20 cellular contexts compared by ENCODE assay signal in genomic region chr11:117676501-117676900, GRCh38.
DNase-seq lines count a peak whose midpoint lies in the region; ATAC-seq and TF ChIP-seq lines count a peak whose summit lies in the region.
"Had no signal": no experiment of that assay in that cellular context is flagged by ENCODE, and none has a peak within 500 bp of the region (broad histone marks: within the 10 kb centered on the region; RNA-seq: fewer than 3 reads in every experiment).

No MANE protein-coding gene starts in this region.

- no peak overlapping the region for H3K4me3 ChIP-seq in mucosa of descending colon

- intact Hi-C loops in mucosa of descending colon (cut with DNase I, micrococcal nuclease) (no loop called here), Right ventricle myocardium superior (cut with DNase I) (no loop called here)

- H3K36me3 ChIP-seq in mucosa of descending colon (ENCODE audit: low read depth): no peaks in the 10 kb centered on the region

- H3K27ac ChIP-seq in caudate nucleus (ENCODE audit: low read depth, low read length) (peak overlapping the region; percentile 97), temporal lobe (ENCODE audit: low read depth, low read length) (peak overlapping the region; percentile 96)
- H3K27ac ChIP-seq: RWPE1 had no signal

- ATAC-seq in mucosa of descending colon: no peak
- no peak for ATAC-seq in Right ventricle myocardium superior (ENCODE audit: poor library complexity)
- ATAC-seq: CD8-positive, alpha-beta T cell; T-cell had no signal

- no peaks in the 10 kb centered on the region for H3K9me3 ChIP-seq in mucosa of descending colon

- DNase-seq in D341Med (ENCODE audit: low spot score) (peak; percentile 74), NCI-H2171 treated with DMSO at 0.1 percent for 48 hours (lab: John Stamatoyannopoulos, UW) (peak; percentile 65), caudate nucleus (lab: John Stamatoyannopoulos, UW) (no peak), mucosa of descending colon (no peak), MV-4-11 (lab: John Stamatoyannopoulos, UW) (no peak), Right ventricle myocardium superior (no peak)
- DNase-seq: C1 segment of cervical spinal cord; CD8-positive, alpha-beta T cell; DMS53; GDM1; MM.1S; NCI-H1092; NCI-H1436; NCI-H2029; NCI-H69; NK-92 treated with Interleukin-12 subunit alpha and Interleukin-12 subunit beta, amount 100 ng/mL, for 24 hours; SIG-M5; T-cell had no signal

- TF ChIP-seq CTCF in mucosa of descending colon (IDR thresholded peaks at IDR 0.05): no peak

- no peaks in the 10 kb centered on the region for H3K4me1 ChIP-seq in mucosa of descending colon (ENCODE audit: low read depth)

Comparison
In these comparisons a context has a peak if more than half of its experiments do, and no peak if none do; other contexts are left out.
1. DNase-seq: peak in D341Med (single experiment) and NCI-H2171 treated with DMSO at 0.1 percent for 48 hours (single experiment); none in caudate nucleus (0 of 61), mucosa of descending colon (0 of 3), MV-4-11 (single experiment) and Right ventricle myocardium superior (single experiment).